ENCODE assay signal across 16 cellular contexts in the genomic region with DNA sequence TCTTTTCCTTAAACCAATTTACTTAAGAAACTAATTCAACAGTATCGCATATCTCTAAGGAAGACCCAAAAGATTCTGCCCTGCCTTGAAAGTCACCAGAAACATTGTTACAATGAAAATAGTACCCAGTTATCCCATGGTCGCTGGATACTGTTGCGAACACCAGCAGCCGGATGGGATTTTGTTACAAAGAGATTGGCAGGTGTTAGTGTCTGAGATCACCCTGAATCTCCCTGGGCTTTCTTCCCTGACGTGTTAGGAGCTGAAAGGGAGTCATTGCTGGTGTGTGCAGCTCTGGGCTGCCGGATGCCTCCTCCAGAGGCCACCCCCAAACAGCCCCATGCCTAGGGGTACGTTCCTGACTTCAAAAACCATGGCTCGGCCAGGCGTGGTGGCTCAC. TPM values are rescaled to one million over a fixed set of nuclear protein-coding genes. Genes with fewer than 3 reads are reported as not detected.
DNase-seq lines count a peak whose midpoint lies in the region; ATAC-seq and TF ChIP-seq lines count a peak whose summit lies in the region.
"Had no signal": no experiment of that assay in that cellular context is flagged by ENCODE, and none has a peak within 500 bp of the region (broad histone marks: within the 10 kb centered on the region; RNA-seq: fewer than 3 reads in every experiment).

No MANE protein-coding gene starts in this region.

- CTCF ChIA-PET in PC-9 (lab: Charles Lee), result no interaction called here

- no peak for ATAC-seq in left ventricle myocardium superior
- ATAC-seq in GM21825 (IDR thresholded peaks at IDR 0.05; ENCODE audit: unreplicated experiment), result no peak
- ATAC-seq: CD8-positive, alpha-beta T cell; GM12878 had no signal

- intact Hi-C loops in left ventricle myocardium superior (cut with micrococcal nuclease), result no loop called here
- intact Hi-C loops in PC-9 (cut with micrococcal nuclease; ENCODE audit: unreplicated experiment), result no loop called here

- peaks cover 6% of the 10 kb centered on the region for H3K4me1 Mint-ChIP-seq in neural progenitor cell
- H3K4me1 Mint-ChIP-seq: CD14-positive monocyte had no signal

- peaks cover 9% of the 10 kb centered on the region for H3K36me3 Mint-ChIP-seq in neural progenitor cell
- H3K36me3 Mint-ChIP-seq: CD14-positive monocyte; CD8-positive, alpha-beta T cell had no signal

- H3K4me3 Mint-ChIP-seq in neural progenitor cell, result no peak overlapping the region
- H3K4me3 Mint-ChIP-seq: CD14-positive monocyte; CD8-positive, alpha-beta T cell had no signal

- H4K20me1 ChIP-seq in neural progenitor cell (ENCODE audit: low read depth) (peaks cover 98% of the 10 kb centered on the region), PC-9 (ENCODE audit: insufficient read depth) (no peaks in the 10 kb centered on the region)

- peak overlapping the region; percentile 34 for H3K27ac ChIP-seq in cardiac muscle cell
- H3K27ac ChIP-seq in neural progenitor cell, result peak overlapping the region; percentile 38
- H3K27ac ChIP-seq in PC-9, result no peak overlapping the region
- H3K27ac ChIP-seq: 22Rv1, HL-60 had no signal

- DNase-seq in DMS 273 (lab: John Stamatoyannopoulos, UW; ENCODE audit: unreplicated experiment) (peak; percentile 44), DMS 273 treated with DMSO at 0.1 percent for 48 hours (lab: John Stamatoyannopoulos, UW) (no peak), cardiac muscle cell (ENCODE audit: low read depth in 1 of 2, low spot score in 1 of 2) (no peak), left ventricle myocardium superior (no peak), neural progenitor cell (ENCODE audit: low spot score) (no peak), PC-9 (no peak), GM19240 (ENCODE audit: insufficient read length, low spot score) (no peak)
- DNase-seq: CD8-positive, alpha-beta T cell; COR-L47; DMS79 had no signal

- H3K4me1 ChIP-seq in cardiac muscle cell (ENCODE audit: low read depth) (peaks cover 8% of the 10 kb centered on the region), neural progenitor cell (no peaks in the 10 kb centered on the region), PC-9 (replicated peaks; ENCODE audit: insufficient read depth) (peaks cover 6% of the 10 kb centered on the region)
- H3K4me1 ChIP-seq: HAP-1 had no signal

- TF ChIP-seq CTCF in cardiac muscle cell (IDR thresholded peaks at IDR 0.05; ENCODE audit: low read depth, low read length), result no peak
- no peak for TF ChIP-seq CTCF in neural progenitor cell (IDR thresholded peaks at IDR 0.05)
- TF ChIP-seq CTCF in PC-9 (conservative IDR thresholded peaks at IDR 0.05), result no peak

- POLR2A ChIA-PET in PC-9 (lab: Charles Lee; ENCODE audit: unreplicated experiment), result interaction anchor here (0.5 kb wide), 1 partner anchor 131 kb away, joined by 5 read pairs; no protein-coding TSS in a partner anchor

- H2AFZ ChIP-seq in neural progenitor cell (replicated peaks) (no peak overlapping the region), PC-9 (no peak overlapping the region)

- BruUV-seq in PC-9 (replicated peaks; lab: Mats Ljungman, UMichigan), result no TSS peak

- H3K9me3 ChIP-seq in cardiac muscle cell (ENCODE audit: low read depth), result no peaks in the 10 kb centered on the region
- H3K9me3 ChIP-seq in neural progenitor cell (ENCODE audit: low read depth), result no peaks in the 10 kb centered on the region
- H3K9me3 ChIP-seq in PC-9 (ENCODE audit: insufficient read depth, low read depth), result no peaks in the 10 kb centered on the region
- H3K9me3 ChIP-seq: HAP-1 had no signal

- H3K27me3 ChIP-seq in cardiac muscle cell (no peaks in the 10 kb centered on the region), neural progenitor cell (no peaks in the 10 kb centered on the region), PC-9 (ENCODE audit: insufficient read depth, low read depth) (no peaks in the 10 kb centered on the region)

- H3F3A ChIP-seq in neural progenitor cell (ENCODE audit: low read depth), result no peaks in the 10 kb centered on the region
- H3F3A ChIP-seq in PC-9 (ENCODE audit: insufficient read depth, low read depth), result peaks cover 16% of the 10 kb centered on the region; the same call in 1 of the 2 replicates

- H3K79me2 ChIP-seq in neural progenitor cell (ENCODE audit: low read depth) (peaks cover 91% of the 10 kb centered on the region), PC-9 (ENCODE audit: low read depth) (no peaks in the 10 kb centered on the region)

- H3K36me3 ChIP-seq in cardiac muscle cell (no peaks in the 10 kb centered on the region), neural progenitor cell (no peaks in the 10 kb centered on the region), PC-9 (ENCODE audit: low read depth) (no peaks in the 10 kb centered on the region)
- H3K36me3 ChIP-seq: HAP-1 had no signal

- H3K9ac ChIP-seq in neural progenitor cell, result no peak overlapping the region

- H3K4me2 ChIP-seq in neural progenitor cell (no peak overlapping the region), PC-9 (no peak overlapping the region)

- no peaks in the 10 kb centered on the region for H3K9me3 Mint-ChIP-seq in neural progenitor cell

- peaks cover 12% of the 10 kb centered on the region for H3K27me3 Mint-ChIP-seq in neural progenitor cell (ENCODE audit: insufficient read depth, low read depth)

- H3K27ac Mint-ChIP-seq in neural progenitor cell, result no peak overlapping the region
- H3K27ac Mint-ChIP-seq: CD8-positive, alpha-beta T cell had no signal

- no peaks in the 10 kb centered on the region for H3K9me2 ChIP-seq in PC-9 (ENCODE audit: insufficient read depth)

- H3K4me3 ChIP-seq in cardiac muscle cell (no peak overlapping the region), neural progenitor cell (no peak overlapping the region), PC-9 (no peak overlapping the region)
- H3K4me3 ChIP-seq: GM12878, HAP-1 had no signal

RNA-seq across cellular contexts. Expression of a gene that starts 38.2 kb away (rescaled TPM):
- total RNA-seq in cardiac muscle cell (247 and 351 TPM in 2 replicates), left ventricle myocardium superior (39.3 TPM), neural progenitor cell (ENCODE audit: low replicate concordance) (167 and 403 TPM in 2 replicates), PC-9 (2021) (131 and 183 TPM in 2 replicates)
- 46.0 and 68.7 TPM in 2 replicates for polyA plus RNA-seq in cardiac muscle cell
- polyA plus RNA-seq: CD14-positive monocyte had no signal
